ENCODE assay signal across 8 cellular contexts in genomic region chr2:127526940-127527804, GRCh38. TPM values are rescaled to one million over a fixed set of nuclear protein-coding genes. Genes with fewer than 3 reads are reported as not detected.
DNase-seq lines count a peak whose midpoint lies in the region; ATAC-seq and TF ChIP-seq lines count a peak whose summit lies in the region.

No MANE protein-coding gene starts in this region.

- ATAC-seq in GM19397 (IDR thresholded peaks at IDR 0.05; ENCODE audit: unreplicated experiment) (peak; percentile 9), gastrocnemius medialis (peak; percentile 5 to 22)
- peak; percentile 18 for ATAC-seq in activated CD8-positive, alpha-beta T cell treated with anti-CD3 and anti-CD28 coated beads for 36 hours

- peaks cover 11 to 12% of the 10 kb centered on the region in 2 donors for H3K36me3 Mint-ChIP-seq in CD14-positive monocyte
- H3K36me3 Mint-ChIP-seq in activated CD8-positive, alpha-beta T cell treated with anti-CD3 and anti-CD28 coated beads for 36 hours (ENCODE audit: low read depth), result peaks cover 19% of the 10 kb centered on the region

- H3K9me3 Mint-ChIP-seq in CD14-positive monocyte, result peaks cover 0 to 6% (median 6%) of the 10 kb centered on the region in 7 donors
- no peaks in the 10 kb centered on the region for H3K9me3 Mint-ChIP-seq in activated CD8-positive, alpha-beta T cell treated with anti-CD3 and anti-CD28 coated beads for 36 hours

- peak overlapping the region; percentile 96 to 100 (median 98) for H3K27ac Mint-ChIP-seq in CD14-positive monocyte
- H3K27ac Mint-ChIP-seq in activated CD8-positive, alpha-beta T cell treated with anti-CD3 and anti-CD28 coated beads for 36 hours, result peak overlapping the region; percentile 96

- no peak for TF ChIP-seq POLR2A in gastrocnemius medialis (IDR thresholded peaks at IDR 0.05)

- H3K4me3 ChIP-seq in HUES64 (ENCODE audit: low read length) (peak overlapping the region; percentile 67), cardiac muscle cell (peak overlapping the region; percentile 80), gastrocnemius medialis (peak overlapping the region; percentile 87 to 97 (median 92))

- peak overlapping the region; percentile 86 to 95 for H3K4me3 Mint-ChIP-seq in CD14-positive monocyte
- H3K4me3 Mint-ChIP-seq in activated CD8-positive, alpha-beta T cell treated with anti-CD3 and anti-CD28 coated beads for 36 hours, result peak overlapping the region; percentile 96

- H3K27me3 ChIP-seq in HUES64 (ENCODE audit: insufficient read depth, low read length), result no peaks in the 10 kb centered on the region
- H3K27me3 ChIP-seq in cardiac muscle cell, result no peaks in the 10 kb centered on the region
- no peaks in the 10 kb centered on the region for H3K27me3 ChIP-seq in gastrocnemius medialis

- peaks cover 0 to 3% (median 0%) of the 10 kb centered on the region in 3 donors for H3K27me3 Mint-ChIP-seq in CD14-positive monocyte (ENCODE audit: low read depth in 3 of 3)
- no peaks in the 10 kb centered on the region for H3K27me3 Mint-ChIP-seq in activated CD8-positive, alpha-beta T cell treated with anti-CD3 and anti-CD28 coated beads for 36 hours

- TF ChIP-seq CTCF in CD14-positive monocyte (IDR thresholded peaks at IDR 0.05) (no peak), cardiac muscle cell (IDR thresholded peaks at IDR 0.05; ENCODE audit: low read depth, low read length) (peak; percentile 1), gastrocnemius medialis (IDR thresholded peaks at IDR 0.05 in 4 of 5, conservative IDR thresholded peaks at IDR 0.05 in 1 of 5) (no peak)
- TF ChIP-seq CTCF in activated CD8-positive, alpha-beta T cell treated with anti-CD3 and anti-CD28 coated beads for 36 hours (IDR thresholded peaks at IDR 0.05), result no peak

- peak overlapping the region; percentile 98 for H3K9ac ChIP-seq in HUES64 (ENCODE audit: low read depth, low read length)

- POLR2A ChIA-PET in activated CD8-positive, alpha-beta T cell treated with anti-CD3 and anti-CD28 coated beads for 36 hours (lab: Charles Lee), result interaction anchor here (0.5 to 1.6 kb wide), 9 partner anchors 9 to 360 kb away, joined by 3 to 6 read pairs (median 4); no protein-coding TSS in a partner anchor

- H3K4me1 Mint-ChIP-seq in CD14-positive monocyte, result peaks cover 17% of the 10 kb centered on the region
- peaks cover 22% of the 10 kb centered on the region for H3K4me1 Mint-ChIP-seq in activated CD8-positive, alpha-beta T cell treated with anti-CD3 and anti-CD28 coated beads for 36 hours (ENCODE audit: low read depth)

- no peak for DNase-seq in CD14-positive monocyte (ENCODE audit: low spot score)
- DNase-seq in activated CD8-positive, alpha-beta T cell treated with anti-CD3 and anti-CD28 coated beads for 36 hours, result no peak
- DNase-seq in cardiac muscle cell (ENCODE audit: low read depth in 1 of 2, low spot score in 1 of 2), result no peak
- DNase-seq in gastrocnemius medialis, result no peak
- DNase-seq in mesenteric fat pad (ENCODE audit: low spot score), result no peak
- DNase-seq in H4 (ENCODE audit: low spot score), result no peak

- H3K4me1 ChIP-seq in HUES64 (ENCODE audit: insufficient read depth, low read length) (peaks cover 17% of the 10 kb centered on the region), cardiac muscle cell (ENCODE audit: low read depth) (peaks cover 5% of the 10 kb centered on the region), gastrocnemius medialis (peaks cover 19 to 34% of the 10 kb centered on the region in 2 donors)

- H3K9me3 ChIP-seq in HUES64 (ENCODE audit: insufficient read depth, low read depth, low read length), result no peaks in the 10 kb centered on the region
- no peaks in the 10 kb centered on the region for H3K9me3 ChIP-seq in cardiac muscle cell (ENCODE audit: low read depth)
- H3K9me3 ChIP-seq in gastrocnemius medialis, result no peaks in the 10 kb centered on the region

- intact Hi-C loops in CD14-positive monocyte (cut with micrococcal nuclease) (loop anchor here (10.0 kb wide), 2 partner anchors 102 to 178 kb away; partner anchors contain the start of gene SFT2D3 (in 2 of the 2)), gastrocnemius medialis (cut with DNase I; ENCODE audit: low total_unique reads) (loop anchor here (1.0 to 10.0 kb wide), 7 partner anchors 18 to 348 kb away; partner anchors contain the start of genes MAP3K2 and SFT2D3)
- intact Hi-C loops in activated CD8-positive, alpha-beta T cell treated with anti-CD3 and anti-CD28 coated beads for 36 hours (cut with micrococcal nuclease), result no loop called here

- CTCF ChIA-PET in activated CD8-positive, alpha-beta T cell treated with anti-CD3 and anti-CD28 coated beads for 36 hours (lab: Charles Lee), result interaction anchor here (0.6 to 2.0 kb wide), 4 partner anchors 9 to 330 kb away, joined by 3 to 10 read pairs (median 4); no protein-coding TSS in a partner anchor

- peaks cover 21% of the 10 kb centered on the region for H3K36me3 ChIP-seq in HUES64 (ENCODE audit: insufficient read depth, low read length)
- H3K36me3 ChIP-seq in cardiac muscle cell, result peaks cover 5% of the 10 kb centered on the region
- peaks cover 0 to 11% of the 10 kb centered on the region in 2 donors for H3K36me3 ChIP-seq in gastrocnemius medialis

- peak overlapping the region; percentile 99 for H3K27ac ChIP-seq in HUES64 (ENCODE audit: low read depth, low read length)
- peak overlapping the region; percentile 98 for H3K27ac ChIP-seq in cardiac muscle cell
- peak overlapping the region; percentile 94 to 97 (median 96) for H3K27ac ChIP-seq in gastrocnemius medialis

- in situ Hi-C loops in gastrocnemius medialis (cut with MboI; ENCODE audit: low sequenced_read_pairs in 4 of 4), result no loop called here

- WGBS in HUES64, result 20% methylated on average over 16 of the region's 16 CpGs

RNA-seq across cellular contexts. Expression of gene IWS1, which starts 0.9 kb away (rescaled TPM):
- polyA plus RNA-seq in CD14-positive monocyte (10 to 100 TPM in 1 of 2 donors, 1 to 10 TPM in 1; 7.9 to 15.6 TPM), cardiac muscle cell (52.4 and 53.8 TPM in 2 replicates)
- polyA plus RNA-seq in HUES64 (2013, experiment 1 of 2), result 67.6 TPM
- 69.7 TPM for polyA plus RNA-seq in HUES64 (2013, experiment 2 of 2)
- total RNA-seq in activated CD8-positive, alpha-beta T cell treated with anti-CD3 and anti-CD28 coated beads for 36 hours, result 10 to 100 TPM; 52.3 to 53.7 TPM
- total RNA-seq in cardiac muscle cell (47.2 and 55.6 TPM in 2 replicates), gastrocnemius medialis (10 to 100 TPM; 50.5 to 77.0 (median 65.3) TPM), mesenteric fat pad (39.1 TPM)
- 39.9 and 41.2 TPM in 2 replicates for total RNA-seq in H4 (2014; rRNA removed; shearing (Covaris generic))

RNA-seq across cellular contexts. Expression of gene MYO7B, which starts 8.3 kb away (rescaled TPM):
- 1 to 10 TPM; 7.3 to 9.0 TPM for polyA plus RNA-seq in CD14-positive monocyte
- polyA plus RNA-seq in HUES64 (2013, experiment 1 of 2), result not detected
- not detected for polyA plus RNA-seq in HUES64 (2013, experiment 2 of 2)
- total RNA-seq in activated CD8-positive, alpha-beta T cell treated with anti-CD3 and anti-CD28 coated beads for 36 hours, result 1 to 10 TPM in 1 of 2 experiments, under 1 TPM in 1; 0.65 to 1.2 TPM
- 0.06 TPM in 1 of 2 replicates, not detected in the other for total RNA-seq in cardiac muscle cell
- 0.12 TPM in 1 of 2 replicates, not detected in the other for polyA plus RNA-seq in cardiac muscle cell
- total RNA-seq in gastrocnemius medialis, result under 1 TPM in 3 of 4 donors, not detected in 1; 0.07 to 0.83 (median 0.51) TPM
- 2.1 TPM for total RNA-seq in mesenteric fat pad
- total RNA-seq in H4 (2014; rRNA removed; shearing (Covaris generic)), result 0.48 TPM in 1 of 2 replicates, not detected in the other
